ENCODE assay signal across 8 cellular contexts in the genomic region with DNA sequence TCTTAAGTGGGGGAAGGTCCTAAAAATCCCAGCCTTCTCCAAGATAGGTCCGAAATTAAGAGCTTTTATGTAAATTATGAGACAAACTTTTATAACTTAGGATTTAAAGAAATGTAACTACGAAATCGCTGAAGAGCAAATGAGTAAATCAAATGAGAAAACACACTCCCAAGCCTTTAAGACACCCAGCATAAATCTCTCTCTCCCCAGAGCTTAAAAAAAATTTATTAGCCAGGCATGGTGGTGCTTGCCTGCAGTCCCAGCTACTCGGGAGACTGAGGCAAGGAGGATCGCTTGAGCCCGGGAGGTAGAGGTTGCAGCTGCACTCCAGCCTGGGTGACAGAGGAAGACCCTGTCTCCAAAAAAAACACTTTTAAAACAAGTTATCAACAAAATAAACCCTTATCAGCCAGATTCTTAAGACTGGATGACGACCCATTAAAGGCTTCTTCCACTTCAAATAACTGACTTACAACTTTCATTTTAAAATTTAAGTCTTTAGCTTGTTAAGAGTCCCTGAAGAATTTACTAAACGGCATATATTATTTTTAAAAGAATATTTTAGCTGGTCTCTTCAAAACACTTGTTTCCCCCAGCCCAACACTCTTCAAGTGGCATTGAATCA. TPM values are rescaled to one million over a fixed set of nuclear protein-coding genes. Genes with fewer than 3 reads are reported as not detected.
DNase-seq lines count a peak whose midpoint lies in the region; ATAC-seq, FAIRE-seq and TF ChIP-seq lines count a peak whose summit lies in the region.

No MANE protein-coding gene starts in this region.

- H3K9ac ChIP-seq in HUES6 (ENCODE audit: low read length), result no peak overlapping the region

- no peak for TF ChIP-seq RAD21 in A549 (conservative IDR thresholded peaks at IDR 0.05 in 1 of 2, IDR thresholded peaks at IDR 0.05 in 1 of 2)

- peak in 1 of 2 experiments; percentile 25 for DNase-seq in A549 (ENCODE audit: low read depth in 1 of 2, low spot score in 1 of 2)
- no peak for DNase-seq in caudate nucleus (lab: John Stamatoyannopoulos, UW)
- peak in 1 of 3 donors; percentile 28 for DNase-seq in mucosa of descending colon
- DNase-seq in activated CD4-positive, alpha-beta T cell treated with anti-CD3 and anti-CD28 coated beads for 1 hour, result no peak
- no peak for DNase-seq in NCI-H1436 treated with DMSO at 0.1 percent for 48 hours (lab: John Stamatoyannopoulos, UW)
- no peak for DNase-seq in AG20443 (ENCODE audit: low spot score)

- POLR2A ChIA-PET in A549 (lab: Yijun Ruan, JAX), result interaction anchor here (0.6 to 1.2 kb wide), 3 partner anchors 9 to 48 kb away, joined by 3 read pairs; no protein-coding TSS in a partner anchor

- no peak for TF ChIP-seq CTCF in A549 (IDR thresholded peaks at IDR 0.05)
- TF ChIP-seq CTCF in mucosa of descending colon (IDR thresholded peaks at IDR 0.05), result no peak

- FAIRE-seq in A549 (lab: Jason Lieb, UNC), result no peak

- H3K4me1 ChIP-seq in A549, result peaks cover 23% of the 10 kb centered on the region; the same call in 2 of the 3 replicates
- H3K4me1 ChIP-seq in HUES6 (ENCODE audit: control insufficient read depth, insufficient read depth, low read length), result 0 out of 2 replicates have a peak, but pooled peaks cover 3% of the 10 kb centered on the region
- H3K4me1 ChIP-seq in mucosa of descending colon (ENCODE audit: low read depth), result peaks cover 45% of the 10 kb centered on the region

- no peak for TF ChIP-seq EP300 in A549 (IDR thresholded peaks at IDR 0.05)

- intact Hi-C loops in mucosa of descending colon (cut with DNase I, micrococcal nuclease), result loop anchor here in 1 of 2 donors (5.0 kb wide), 1 partner anchor 53 kb away; a partner anchor contains a TSS

- CTCF ChIA-PET in A549 (lab: Yijun Ruan, JAX), result interaction anchor here (1.1 to 1.4 kb wide), 4 partner anchors 15 to 491 kb away, joined by 3 to 5 read pairs (median 4); no protein-coding TSS in a partner anchor

- H3K4me2 ChIP-seq in A549, result peak overlapping the region; percentile 89

- no peaks in the 10 kb centered on the region for H3K27me3 ChIP-seq in HUES6 (ENCODE audit: control insufficient read depth, insufficient read depth, low read length)

- ATAC-seq in A549 (no peak), mucosa of descending colon (no peak), GM19023 (IDR thresholded peaks at IDR 0.05; ENCODE audit: unreplicated experiment) (no peak)

- TF ChIP-seq POLR2A in A549 (IDR thresholded peaks at IDR 0.05; ENCODE audit: low read length), result no peak

- H3K9me3 ChIP-seq in A549 (no peaks in the 10 kb centered on the region), HUES6 (ENCODE audit: control insufficient read depth, insufficient read depth, low read depth, low read length) (no peaks in the 10 kb centered on the region), mucosa of descending colon (no peaks in the 10 kb centered on the region)

- 14% methylated on average over 8 of the region's 8 CpGs for WGBS in A549 (ENCODE audit: missing lambda C conversion rate)

- H3K27ac ChIP-seq in A549 (peak overlapping the region; percentile 27 to 63; a peak in 5 of 6 replicates), HUES6 (ENCODE audit: low read depth, low read length) (no peak overlapping the region), caudate nucleus (ENCODE audit: low read depth, low read length) (peak overlapping the region; percentile 36)

- peak overlapping the region; percentile 82 for H3K4me3 ChIP-seq in A549
- peak overlapping the region; percentile 47 for H3K4me3 ChIP-seq in HUES6 (ENCODE audit: low read depth, low read length)
- H3K4me3 ChIP-seq in mucosa of descending colon, result peak overlapping the region; percentile 6

- H3K36me3 ChIP-seq in HUES6 (ENCODE audit: control insufficient read depth, insufficient read depth, low read length) (peaks cover 56% of the 10 kb centered on the region), mucosa of descending colon (ENCODE audit: low read depth) (peaks cover 3% of the 10 kb centered on the region)

TF ChIP-seq in A549, 52 proteins besides CTCF, POLR2A, EP300 and RAD21:
- TF ChIP-seq FOSB (CRISPR knock-in tag; IDR thresholded peaks at IDR 0.05), result no peak
- TF ChIP-seq MYC (IDR thresholded peaks at IDR 0.05; ENCODE audit: borderline replicate concordance, low read length), result no peak
- TF ChIP-seq CBX8 (IDR thresholded peaks at IDR 0.05), result no peak
- no peak for TF ChIP-seq CBX2 (IDR thresholded peaks at IDR 0.05; ENCODE audit: borderline replicate concordance, low read depth)
- TF ChIP-seq ZSCAN20 (CRISPR knock-in tag; IDR thresholded peaks at IDR 0.05), result no peak
- no peak for TF ChIP-seq HOXB5 (CRISPR knock-in tag; IDR thresholded peaks at IDR 0.05)
- TF ChIP-seq ZFP36 (IDR thresholded peaks at IDR 0.05; ENCODE audit: borderline replicate concordance, partially characterized antibody), result no peak
- no peak for TF ChIP-seq EHF (CRISPR knock-in tag; IDR thresholded peaks at IDR 0.05)

RNA-seq across cellular contexts. Expression of a gene that starts 3.2 kb away (rescaled TPM):
- polyA plus RNA-seq in A549 (2011; rRNA removed) (211 and 272 TPM in 2 replicates), A549 (2017; fragmentation: RNase III; extraction: RNeasy Plus Mini Kit Qiagen cat#74134 plus additional on column Dnase treatment) (400 to 467 TPM (median 406 TPM) in 3 replicates)
- 105 and 133 TPM in 2 replicates for polyA plus RNA-seq in A549 (2012; cell fraction: cytosol; rRNA removed)
- 65.4 and 72.5 TPM in 2 replicates for polyA plus RNA-seq in A549 (2012; cell fraction: nucleus; rRNA removed)
- 40.5 and 51.6 TPM in 2 replicates for polyA minus RNA-seq in A549 (2011; rRNA and poly(A)+ RNA removed)
- total RNA-seq in mucosa of descending colon, result 100 to 1,000 TPM; 155 to 223 (median 164) TPM

RNA-seq across cellular contexts. Expression of a gene that starts 39.1 kb away (rescaled TPM):
- polyA plus RNA-seq in A549 (2011; rRNA removed) (1,500 and 1,639 TPM in 2 replicates), A549 (2017; fragmentation: RNase III; extraction: RNeasy Plus Mini Kit Qiagen cat#74134 plus additional on column Dnase treatment) (761 to 854 TPM (median 778 TPM) in 3 replicates)
- polyA plus RNA-seq in A549 (2012; cell fraction: cytosol; rRNA removed), result 1,279 and 1,537 TPM in 2 replicates
- 796 and 1,402 TPM in 2 replicates for polyA plus RNA-seq in A549 (2012; cell fraction: nucleus; rRNA removed)
- polyA minus RNA-seq in A549 (2011; rRNA and poly(A)+ RNA removed), result 1,473 and 1,903 TPM in 2 replicates
- total RNA-seq in mucosa of descending colon, result 1,000 to 10,000 TPM in 2 of 3 donors, 100 to 1,000 TPM in 1; 874 to 1,329 (median 1,265) TPM

RNA-seq across cellular contexts. Expression of a gene that starts 40.2 kb away (rescaled TPM):
- polyA plus RNA-seq in A549 (2011; rRNA removed), result 993 and 1,560 TPM in 2 replicates
- polyA plus RNA-seq in A549 (2012; cell fraction: cytosol; rRNA removed), result 797 and 972 TPM in 2 replicates
- polyA plus RNA-seq in A549 (2012; cell fraction: nucleus; rRNA removed), result 286 and 326 TPM in 2 replicates
- polyA plus RNA-seq in A549 (2017; fragmentation: RNase III; extraction: RNeasy Plus Mini Kit Qiagen cat#74134 plus additional on column Dnase treatment), result 2,331 to 2,770 TPM (median 2,562 TPM) in 3 replicates
- 462 and 592 TPM in 2 replicates for polyA minus RNA-seq in A549 (2011; rRNA and poly(A)+ RNA removed)
- total RNA-seq in mucosa of descending colon, result 100 to 1,000 TPM; 507 to 753 (median 639) TPM

RNA-seq across cellular contexts. Expression of a gene that starts 54.7 kb away (rescaled TPM):
- polyA plus RNA-seq in A549 (2011; rRNA removed) (59.4 and 103 TPM in 2 replicates), A549 (2017; fragmentation: RNase III; extraction: RNeasy Plus Mini Kit Qiagen cat#74134 plus additional on column Dnase treatment) (34.2 to 41.7 TPM (median 40.8 TPM) in 3 replicates)
- polyA plus RNA-seq in A549 (2012; cell fraction: cytosol; rRNA removed), result 40.7 and 41.9 TPM in 2 replicates
- polyA plus RNA-seq in A549 (2012; cell fraction: nucleus; rRNA removed), result 82.9 and 85.0 TPM in 2 replicates
- polyA minus RNA-seq in A549 (2011; rRNA and poly(A)+ RNA removed), result 150 and 155 TPM in 2 replicates
- total RNA-seq in mucosa of descending colon, result 100 to 1,000 TPM; 109 to 144 (median 110) TPM

Comparison
In these comparisons a context has a peak if more than half of its experiments do, and no peak if none do; other contexts are left out.
1. H3K4me3 ChIP-seq: peak in every context shown above with its lines; median percentile 82 in A549; 47 in HUES6; 6 in mucosa of descending colon.